In genomic region chr20:3795511-3796468, GRCh38 we compare ENCODE assay signal across 8 cellular contexts. TPM values are rescaled to one million over a fixed set of nuclear protein-coding genes. Genes with fewer than 3 reads are reported as not detected.
DNase-seq lines count a peak whose midpoint lies in the region; ATAC-seq and TF ChIP-seq lines count a peak whose summit lies in the region.

Gene CDC25B, plus strand, starts transcription at chr20:3796310. Its CDS starts 222 bp downstream, at chr20:3796532.

- H3K9ac ChIP-seq in trophoblast cell (ENCODE audit: low read length), result peak within 1 kb of the TSS; percentile 67

- H3K27ac ChIP-seq in trophoblast cell (ENCODE audit: low read depth, low read length), result peak within 1 kb of the TSS; percentile 3
- peak within 1 kb of the TSS; percentile 89 to 97 (median 94) for H3K27ac ChIP-seq in transverse colon

- peak within 1 kb of the TSS; percentile 44 for H2BK120ac ChIP-seq in trophoblast cell (ENCODE audit: insufficient read depth, low read length, poor library complexity)

- peak within 1 kb of the TSS; percentile 92 for H3K27ac Mint-ChIP-seq in activated naive CD8-positive, alpha-beta T cell treated with anti-CD3 and anti-CD28 coated beads, Interleukin-2, amount 10 ng/mL, durations not matched to agents 7 days and 5 days

- peak; percentile 58 for TF ChIP-seq CTCF in GM12872 (IDR thresholded peaks at IDR 0.05; ENCODE audit: insufficient read depth, low read depth, low read length)
- TF ChIP-seq CTCF in transverse colon (IDR thresholded peaks at IDR 0.05), result peak; percentile 49 to 95 (median 58)

- H4K12ac ChIP-seq in trophoblast cell (ENCODE audit: low read depth, low read length), result peak within 1 kb of the TSS; percentile 39

- peak within 1 kb of the TSS; percentile 42 for H2BK5ac ChIP-seq in trophoblast cell (ENCODE audit: low read depth, low read length, poor library complexity)

- H2BK12ac ChIP-seq in trophoblast cell (ENCODE audit: low read length), result no peak within 1 kb of the TSS

- peaks cover 6 to 12% of the 10 kb centered on the region in 2 experiments for H3K36me3 ChIP-seq in trophoblast cell (ENCODE audit: control insufficient read depth in 1 of 2, insufficient read depth in 2 of 2, low read length in 2 of 2)
- H3K36me3 ChIP-seq in transverse colon, result no peaks in the 10 kb centered on the region

- H3K27me3 ChIP-seq in trophoblast cell (ENCODE audit: insufficient read depth, low read length) (no peaks in the 10 kb centered on the region), transverse colon (no peaks in the 10 kb centered on the region)

- H4K91ac ChIP-seq in trophoblast cell (ENCODE audit: low read depth, low read length), result peak within 1 kb of the TSS; percentile 90

- H3K4me1 Mint-ChIP-seq in activated naive CD8-positive, alpha-beta T cell treated with anti-CD3 and anti-CD28 coated beads, Interleukin-2, amount 10 ng/mL, durations not matched to agents 7 days and 5 days, result peaks cover 34% of the 10 kb centered on the region

- H3K4me1 ChIP-seq in trophoblast cell (ENCODE audit: control insufficient read depth in 1 of 2, insufficient read depth in 2 of 2, low read length in 2 of 2) (peaks cover 19 to 22% of the 10 kb centered on the region in 2 experiments), transverse colon (peaks cover 18 to 46% (median 40%) of the 10 kb centered on the region in 4 donors)

- DNase-seq in NCI-H1417 treated with DMSO at 0.1 percent for 48 hours (lab: John Stamatoyannopoulos, UW) (peak; percentile 82), SW 1271 (lab: John Stamatoyannopoulos, UW) (peak; percentile 84 to 96), Right ventricle myocardium superior (peak; percentile 97), trophoblast cell (peak; percentile 79 to 87), transverse colon (peak; percentile 96)
- peak; percentile 87 for DNase-seq in activated naive CD8-positive, alpha-beta T cell treated with anti-CD3 and anti-CD28 coated beads, Interleukin-2, amount 10 ng/mL, durations not matched to agents 7 days and 5 days

- H3K4me3 Mint-ChIP-seq in activated naive CD8-positive, alpha-beta T cell treated with anti-CD3 and anti-CD28 coated beads, Interleukin-2, amount 10 ng/mL, durations not matched to agents 7 days and 5 days, result peak within 1 kb of the TSS; percentile 90

- H3K79me2 ChIP-seq in trophoblast cell (ENCODE audit: control insufficient read depth, insufficient read depth, low read length, poor library complexity), result peaks cover 3% of the 10 kb centered on the region

- H3K36me3 Mint-ChIP-seq in activated naive CD8-positive, alpha-beta T cell treated with anti-CD3 and anti-CD28 coated beads, Interleukin-2, amount 10 ng/mL, durations not matched to agents 7 days and 5 days, result peaks cover 28% of the 10 kb centered on the region

- peak within 1 kb of the TSS; percentile 83 for H3K4me2 ChIP-seq in trophoblast cell (ENCODE audit: low read length)

- peak within 1 kb of the TSS; percentile 66 for H3K18ac ChIP-seq in trophoblast cell (ENCODE audit: low read length)

- intact Hi-C loops in Right ventricle myocardium superior (cut with DNase I), result no loop called here
- intact Hi-C loops in transverse colon (cut with DNase I; ENCODE audit: low total_unique reads), result no loop called here

- peak; percentile 45 for TF ChIP-seq POLR2A in transverse colon (IDR thresholded peaks at IDR 0.05)

- no peak within 1 kb of the TSS for H3K23ac ChIP-seq in trophoblast cell (ENCODE audit: low read length)

- H3K4ac ChIP-seq in trophoblast cell (ENCODE audit: low read depth, low read length), result peak within 1 kb of the TSS; percentile 61

- peaks cover 9% of the 10 kb centered on the region for H3K79me1 ChIP-seq in trophoblast cell (ENCODE audit: low read length)

- H3K4me3 ChIP-seq in trophoblast cell (ENCODE audit: low read depth, low read length) (peak within 1 kb of the TSS; percentile 78), transverse colon (peak within 1 kb of the TSS; percentile 43 to 60 (median 54))

- ATAC-seq in HG02798 (IDR thresholded peaks at IDR 0.05; ENCODE audit: poor library complexity, unreplicated experiment) (peak; percentile 69), Right ventricle myocardium superior (ENCODE audit: poor library complexity) (peak; percentile 97)
- ATAC-seq in activated naive CD8-positive, alpha-beta T cell treated with anti-CD3 and anti-CD28 coated beads, Interleukin-2, amount 10 ng/mL, durations not matched to agents 7 days and 5 days (ENCODE audit: low read depth), result peak; percentile 68

- H3K14ac ChIP-seq in trophoblast cell (ENCODE audit: low read length), result peak within 1 kb of the TSS; percentile 90

- peak within 1 kb of the TSS; percentile 83 for H4K8ac ChIP-seq in trophoblast cell (ENCODE audit: low read depth, low read length)

- H3K9me3 Mint-ChIP-seq in activated naive CD8-positive, alpha-beta T cell treated with anti-CD3 and anti-CD28 coated beads, Interleukin-2, amount 10 ng/mL, durations not matched to agents 7 days and 5 days, result no peaks in the 10 kb centered on the region

- WGBS in trophoblast cell (ENCODE audit: extremely low coverage, insufficient coverage, insufficient read length), result no CpG with 5 or more reads among the region's 69 CpGs
- 1% methylated on average over 52 of the region's 69 CpGs; no CpG with 5 or more reads in 1 of the 2 donors for WGBS in transverse colon (ENCODE audit: low coverage in 1 of 2), 2 donors

- peak within 1 kb of the TSS; percentile 90 for H2AFZ ChIP-seq in trophoblast cell (ENCODE audit: insufficient read depth, low read length, poor library complexity)

- H3K9me3 ChIP-seq in trophoblast cell (ENCODE audit: insufficient read depth, low read depth, low read length) (no peaks in the 10 kb centered on the region), transverse colon (no peaks in the 10 kb centered on the region)

- no peak for TF ChIP-seq EP300 in transverse colon (IDR thresholded peaks at IDR 0.05; ENCODE audit: low read depth)

- H3K27me3 Mint-ChIP-seq in activated naive CD8-positive, alpha-beta T cell treated with anti-CD3 and anti-CD28 coated beads, Interleukin-2, amount 10 ng/mL, durations not matched to agents 7 days and 5 days, result no peaks in the 10 kb centered on the region

- POLR2A ChIA-PET in activated naive CD8-positive, alpha-beta T cell treated with anti-CD3 and anti-CD28 coated beads, Interleukin-2, amount 10 ng/mL, durations not matched to agents 7 days and 5 days (lab: Charles Lee), result interaction anchor here (0.6 to 2.9 kb wide), 7 partner anchors 9 to 108 kb away, joined by 3 to 16 read pairs (median 8); partner anchors contain the start of genes ADISSP, AP5S1 and CENPB

- H2AK5ac ChIP-seq in trophoblast cell (ENCODE audit: low read length), result no peak within 1 kb of the TSS

- in situ Hi-C loops in transverse colon (cut with MboI; ENCODE audit: low pct_ligation_motif_present in 1 of 4, low pct_unique_long_range_greater_than_20kb in 1 of 4, low sequenced_read_pairs in 3 of 4), result no loop called here

RNA-seq across cellular contexts. Expression of gene CDC25B, which starts in this region (rescaled TPM):
- 100 to 1,000 TPM; 263 to 264 TPM for total RNA-seq in activated naive CD8-positive, alpha-beta T cell treated with anti-CD3 and anti-CD28 coated beads, Interleukin-2, amount 10 ng/mL, durations not matched to agents 7 days and 5 days
- total RNA-seq in Right ventricle myocardium superior, result 5.7 TPM
- polyA plus RNA-seq in trophoblast cell (2013), result 25.2 and 26.6 TPM in 2 replicates
- total RNA-seq in transverse colon, result 10 to 100 TPM; 14.1 to 89.4 (median 39.5) TPM

Comparison
In these comparisons a context has a peak if more than half of its experiments do, and no peak if none do; other contexts are left out.
1. Peak in every context shown above with its lines: DNase-seq, ATAC-seq, H3K4me3 ChIP-seq and H3K27ac ChIP-seq.